ENCODE assay signal across 14 cellular contexts in the genomic region with DNA sequence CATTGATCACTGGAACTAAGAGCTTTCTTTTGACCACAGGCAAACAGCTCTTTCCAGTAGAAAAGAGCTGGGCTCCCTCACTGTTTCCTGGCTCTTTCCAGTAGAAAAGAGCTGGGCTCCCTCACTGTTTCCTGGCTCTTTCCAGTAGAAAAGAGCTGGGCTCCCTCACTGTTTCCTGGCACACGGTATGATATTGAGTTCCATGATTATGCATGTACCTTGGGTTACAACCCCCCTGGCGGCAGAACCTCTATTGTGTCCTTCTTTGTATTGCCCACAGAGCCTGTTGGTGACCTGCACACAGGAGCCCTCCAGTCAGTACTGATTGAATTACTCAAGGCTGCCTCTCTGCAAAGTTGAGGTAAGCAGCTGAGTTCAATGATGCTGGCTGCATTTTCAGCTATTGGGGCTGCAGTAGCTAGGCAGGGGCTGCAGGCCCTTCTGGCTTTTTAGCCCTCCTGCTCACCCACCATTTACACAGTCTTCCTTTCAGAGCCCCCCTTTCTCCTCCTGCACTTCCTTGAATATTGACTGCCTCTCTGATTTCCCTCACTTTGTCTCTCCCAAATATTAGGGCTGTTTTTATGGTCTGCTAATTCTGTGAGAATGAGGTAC. TPM values are rescaled to one million over a fixed set of nuclear protein-coding genes. Genes with fewer than 3 reads are reported as not detected.
DNase-seq lines count a peak whose midpoint lies in the region; ATAC-seq, FAIRE-seq and TF ChIP-seq lines count a peak whose summit lies in the region.
"Had no signal": no experiment of that assay in that cellular context is flagged by ENCODE, and none has a peak within 500 bp of the region (broad histone marks: within the 10 kb centered on the region; RNA-seq: fewer than 3 reads in every experiment).

No MANE protein-coding gene starts in this region.

- no peak for TF ChIP-seq EP300 in K562 (IDR thresholded peaks at IDR 0.05; ENCODE audit: low read length)

- peak; percentile 22 for DNase-seq in ELR (ENCODE audit: low read depth)
- DNase-seq in NCI-H345 (lab: John Stamatoyannopoulos, UW), result peak; percentile 84
- DNase-seq in K562 (ENCODE audit: extremely low read depth in 1 of 4, low spot score in 3 of 4), result peak in 2 of 4 experiments; percentile 43 to 54
- no peak for DNase-seq in mesothelial cell of epicardium (ENCODE audit: low spot score in 2 of 2, unreplicated experiment in 2 of 2)
- no peak for DNase-seq in activated CD4-positive, alpha-beta T cell treated with anti-CD3 and anti-CD28 coated beads, Interleukin-2, amount 10 ng/mL, durations not matched to agents 7 days and 5 days
- no peak for DNase-seq in NCI-H1048 (lab: John Stamatoyannopoulos, UW)
- DNase-seq in naive thymus-derived CD8-positive, alpha-beta T cell, result no peak
- DNase-seq: activated CD8-positive, alpha-beta memory T cell treated with anti-CD3 and anti-CD28 coated beads, Interleukin-2, amount 50 U/mL, for 4 hours; MM.1S; T-cell had no signal

- in situ Hi-C loops in K562 (cut with MboI), result no loop called here

- intact Hi-C loops in K562 (cut with micrococcal nuclease), result loop anchor here (2.0 kb wide), 1 partner anchor 39 kb away; no protein-coding TSS in a partner anchor

- H3K27me3 Mint-ChIP-seq in mesothelial cell of epicardium (ENCODE audit: low read depth), result no peaks in the 10 kb centered on the region
- H3K27me3 Mint-ChIP-seq in activated CD4-positive, alpha-beta T cell treated with anti-CD3 and anti-CD28 coated beads, Interleukin-2, amount 10 ng/mL, durations not matched to agents 7 days and 5 days, result peaks cover 4% of the 10 kb centered on the region
- H3K27me3 Mint-ChIP-seq in naive thymus-derived CD8-positive, alpha-beta T cell, result peaks cover 0 to 3% (median 0%) of the 10 kb centered on the region in 5 donors

- 0% methylated on average over 2 of the region's 2 CpGs for WGBS in K562 (ENCODE audit: insufficient coverage, low coverage, missing lambda C conversion rate)

- POLR2A ChIA-PET in K562 (lab: Yijun Ruan, JAX), result interaction anchor here (0.5 to 1.4 kb wide), 3 partner anchors 16 to 1620 kb away, joined by 3 to 9 read pairs (median 6); a partner anchor contains a TSS
- POLR2A ChIA-PET in activated CD4-positive, alpha-beta T cell treated with anti-CD3 and anti-CD28 coated beads, Interleukin-2, amount 10 ng/mL, durations not matched to agents 7 days and 5 days (lab: Charles Lee), result no interaction called here
- POLR2A ChIA-PET in naive thymus-derived CD8-positive, alpha-beta T cell (lab: Charles Lee), result no interaction called here

- no peak overlapping the region for H3K4me3 Mint-ChIP-seq in mesothelial cell of epicardium
- H3K4me3 Mint-ChIP-seq in activated CD4-positive, alpha-beta T cell treated with anti-CD3 and anti-CD28 coated beads, Interleukin-2, amount 10 ng/mL, durations not matched to agents 7 days and 5 days, result no peak overlapping the region
- no peak overlapping the region for H3K4me3 Mint-ChIP-seq in naive thymus-derived CD8-positive, alpha-beta T cell
- H3K4me3 Mint-ChIP-seq: CD14-positive monocyte, T-cell had no signal

- ATAC-seq in K562, result peak; percentile 81
- ATAC-seq in HG03159 (IDR thresholded peaks at IDR 0.05; ENCODE audit: unreplicated experiment), result no peak
- no peak for ATAC-seq in naive thymus-derived CD8-positive, alpha-beta T cell
- ATAC-seq: T-cell had no signal

- no peak for TF ChIP-seq POLR2A in K562 (conservative IDR thresholded peaks at IDR 0.05)

- H2AFZ ChIP-seq in K562 (ENCODE audit: low read depth, low read length), result no peak overlapping the region

- H3K27ac ChIP-seq in K562 (ENCODE audit: extremely low read depth, low read depth, low read length), result no peak overlapping the region

- H3K4me3 ChIP-seq in K562, result no peak overlapping the region

- H3K27ac Mint-ChIP-seq in mesothelial cell of epicardium, result peak overlapping the region; percentile 60
- no peak overlapping the region for H3K27ac Mint-ChIP-seq in activated CD4-positive, alpha-beta T cell treated with anti-CD3 and anti-CD28 coated beads, Interleukin-2, amount 10 ng/mL, durations not matched to agents 7 days and 5 days
- no peak overlapping the region for H3K27ac Mint-ChIP-seq in naive thymus-derived CD8-positive, alpha-beta T cell
- H3K27ac Mint-ChIP-seq: T-cell had no signal

- 0 out of 5 replicates have a peak, but pooled peaks cover 0 to 4% of the 10 kb centered on the region in 2 experiments for H3K27me3 ChIP-seq in K562 (ENCODE audit: control insufficient read depth in 2 of 2, insufficient read depth in 2 of 2, low read length in 2 of 2)

- H3K9me1 ChIP-seq in K562 (ENCODE audit: control insufficient read depth, insufficient read depth, low read length), result no peaks in the 10 kb centered on the region

- peaks cover 3 to 11% of the 10 kb centered on the region in 2 experiments; a peak in 3 of 5 replicates for H3K4me1 ChIP-seq in K562 (replicated peaks in 1 of 2; ENCODE audit: control insufficient read depth in 2 of 2, insufficient read depth in 2 of 2, low read length in 2 of 2)

- no TSS peak for BruUV-seq in K562 (replicated peaks; lab: Mats Ljungman, UMichigan)

- CTCF ChIA-PET in K562 (lab: Yijun Ruan, JAX; ENCODE audit: low intra/inter-chr PET ratio), result interaction anchor here (0.8 kb wide), 1 partner anchor 38 kb away, joined by 5 read pairs; no protein-coding TSS in a partner anchor
- CTCF ChIA-PET in activated CD4-positive, alpha-beta T cell treated with anti-CD3 and anti-CD28 coated beads, Interleukin-2, amount 10 ng/mL, durations not matched to agents 7 days and 5 days (lab: Charles Lee), result interaction anchor here (1.1 kb wide), 1 partner anchor 20 kb away, joined by 5 read pairs; no protein-coding TSS in a partner anchor

- H3K36me3 ChIP-seq in K562 (ENCODE audit: control insufficient read depth, insufficient read depth, low read length), result no peaks in the 10 kb centered on the region

- no peaks in the 10 kb centered on the region for H3K36me3 Mint-ChIP-seq in mesothelial cell of epicardium
- H3K36me3 Mint-ChIP-seq in activated CD4-positive, alpha-beta T cell treated with anti-CD3 and anti-CD28 coated beads, Interleukin-2, amount 10 ng/mL, durations not matched to agents 7 days and 5 days (ENCODE audit: low read depth), result no peaks in the 10 kb centered on the region
- peaks cover 0 to 1% (median 0%) of the 10 kb centered on the region in 3 donors for H3K36me3 Mint-ChIP-seq in naive thymus-derived CD8-positive, alpha-beta T cell
- H3K36me3 Mint-ChIP-seq: CD14-positive monocyte, T-cell had no signal

- peak; percentile 41 to 45 (median 43); a peak in 4 of 6 replicates for TF ChIP-seq CTCF in K562 (IDR thresholded peaks at IDR 0.05 in 2 of 3, conservative IDR thresholded peaks at IDR 0.05 in 1 of 3; ENCODE audit: insufficient read depth in 2 of 3, low read depth in 1 of 3, low read length in 3 of 3)
- no peak for TF ChIP-seq CTCF in mesothelial cell of epicardium (IDR thresholded peaks at IDR 0.05; ENCODE audit: unreplicated experiment)

- peak in 1 of 2 experiments; percentile 14; a peak in 1 of 4 replicates for TF ChIP-seq RAD21 in K562 (CRISPR knock-in tag; conservative IDR thresholded peaks at IDR 0.05 in 1 of 2, IDR thresholded peaks at IDR 0.05 in 1 of 2)

- peak; percentile 71 for FAIRE-seq in K562 (lab: Jason Lieb, UNC)
- FAIRE-seq: GM12892, keratinocyte had no signal

- H3K4me1 Mint-ChIP-seq in mesothelial cell of epicardium, result peaks cover 33% of the 10 kb centered on the region
- H3K4me1 Mint-ChIP-seq in activated CD4-positive, alpha-beta T cell treated with anti-CD3 and anti-CD28 coated beads, Interleukin-2, amount 10 ng/mL, durations not matched to agents 7 days and 5 days, result peaks cover 6% of the 10 kb centered on the region
- H3K4me1 Mint-ChIP-seq in naive thymus-derived CD8-positive, alpha-beta T cell, result peaks cover 0 to 2% (median 0%) of the 10 kb centered on the region in 4 donors
- H3K4me1 Mint-ChIP-seq: T-cell had no signal

- H3K9ac ChIP-seq in K562 (ENCODE audit: insufficient read depth in 1 of 2, low read depth in 2 of 2, low read length in 2 of 2), result no peak overlapping the region

- H3K9me3 ChIP-seq in K562 (replicated peaks; ENCODE audit: control insufficient read depth, insufficient read depth, low read depth, low read length), result no peaks in the 10 kb centered on the region

- H3K4me2 ChIP-seq in K562 (ENCODE audit: insufficient read depth, low read length), result no peak overlapping the region

- H3K79me2 ChIP-seq in K562 (ENCODE audit: control insufficient read depth, insufficient read depth, low read length), result no peaks in the 10 kb centered on the region

- H3K9me3 Mint-ChIP-seq in mesothelial cell of epicardium, result no peaks in the 10 kb centered on the region
- H3K9me3 Mint-ChIP-seq in activated CD4-positive, alpha-beta T cell treated with anti-CD3 and anti-CD28 coated beads, Interleukin-2, amount 10 ng/mL, durations not matched to agents 7 days and 5 days, result no peaks in the 10 kb centered on the region
- no peaks in the 10 kb centered on the region for H3K9me3 Mint-ChIP-seq in naive thymus-derived CD8-positive, alpha-beta T cell
- H3K9me3 Mint-ChIP-seq: T-cell had no signal

- no peaks in the 10 kb centered on the region for H4K20me1 ChIP-seq in K562 (replicated peaks; ENCODE audit: control insufficient read depth, insufficient read depth, low read length)

RNA-seq across cellular contexts. Expression of a gene that starts 10.2 kb away (rescaled TPM):
- 2.1 and 2.5 TPM in 2 replicates for total RNA-seq in K562 (2011; cell fraction: chromatin; rRNA removed; ENCODE audit: low replicate concordance)
- total RNA-seq in K562 (2011; cell fraction: nucleolus; rRNA removed), result 1.7 and 2.2 TPM in 2 replicates
- total RNA-seq in K562 (2011; cell fraction: nucleoplasm; rRNA removed), result 1.5 and 3.8 TPM in 2 replicates
- total RNA-seq in K562 (2014; rRNA removed) (0.08 and 0.32 TPM in 2 replicates), K562 (2014; rRNA removed; fragmentation: Illumina TruSeq; extraction: Trizol) (0.29 TPM in 2 replicates), K562 (2015; rRNA removed; fragmentation: Illumina TruSeq; extraction: Trizol) (0.15 TPM in 1 of 2 replicates, not detected in the other), K562 (2021) (0.69 and 0.85 TPM in 2 replicates), mesothelial cell of epicardium (1.2 to 2.2 TPM (median 1.6 TPM) in 3 replicates)
- polyA plus RNA-seq in K562 (2011; rRNA removed) (0.57 and 0.74 TPM in 2 replicates), K562 (2014; fragmentation: Illumina TruSeq; extraction: Trizol) (0.15 and 0.39 TPM in 2 replicates), K562 (2014; fragmentation: Nextera tagmentation; extraction: Ambion mirVana) (under 1 TPM; 0.03 to 0.21 TPM), K562 (2014; rRNA removed) (0.07 and 0.11 TPM in 2 replicates)
- 0.25 and 0.41 TPM in 2 replicates for polyA plus RNA-seq in K562 (2011; cell fraction: cytosol; rRNA removed)
- polyA plus RNA-seq in K562 (2011; cell fraction: nucleus; rRNA removed), result 0.72 and 0.75 TPM in 2 replicates
- polyA plus RNA-seq in K562 (2012), result 0.29 and 0.62 TPM in 2 replicates
- polyA minus RNA-seq in K562 (2011; rRNA and poly(A)+ RNA removed), result 0.84 and 1.3 TPM in 2 replicates
- polyA minus RNA-seq in K562 (2011; cell fraction: cytosol; rRNA and poly(A)+ RNA removed), result 0.57 TPM in 1 of 2 replicates, not detected in the other
- polyA minus RNA-seq in K562 (2011; cell fraction: nucleus; rRNA and poly(A)+ RNA removed), result 0.40 and 1.1 TPM in 2 replicates
- total RNA-seq in activated CD4-positive, alpha-beta T cell treated with anti-CD3 and anti-CD28 coated beads, Interleukin-2, amount 10 ng/mL, durations not matched to agents 7 days and 5 days, result under 1 TPM; 0.40 to 0.73 TPM
- under 1 TPM; 0.39 to 0.85 TPM for total RNA-seq in naive thymus-derived CD8-positive, alpha-beta T cell
- under 1 TPM in 2 of 3 donors, not detected in 1; 0.22 to 0.51 TPM for polyA plus RNA-seq in naive thymus-derived CD8-positive, alpha-beta T cell
- polyA plus RNA-seq: CD14-positive monocyte had no signal

RNA-seq across cellular contexts. Expression of a gene that starts 15.2 kb away (rescaled TPM):
- total RNA-seq in K562 (2011; cell fraction: chromatin; rRNA removed; ENCODE audit: low replicate concordance), result 16.0 and 47.0 TPM in 2 replicates
- 14.0 and 19.1 TPM in 2 replicates for total RNA-seq in K562 (2011; cell fraction: nucleolus; rRNA removed)
- total RNA-seq in K562 (2011; cell fraction: nucleoplasm; rRNA removed), result 44.3 and 95.3 TPM in 2 replicates
- total RNA-seq in K562 (2014; rRNA removed), result 136 and 165 TPM in 2 replicates
- 333 and 382 TPM in 2 replicates for total RNA-seq in K562 (2014; rRNA removed; fragmentation: Illumina TruSeq; extraction: Trizol)
- total RNA-seq in K562 (2015; rRNA removed; fragmentation: Illumina TruSeq; extraction: Trizol), result 257 and 291 TPM in 2 replicates
- total RNA-seq in K562 (2021), result 183 and 189 TPM in 2 replicates
- polyA plus RNA-seq in K562 (2011; rRNA removed), result 218 and 362 TPM in 2 replicates
- polyA plus RNA-seq in K562 (2011; cell fraction: cytosol; rRNA removed), result 45.6 and 124 TPM in 2 replicates
- 25.3 and 53.9 TPM in 2 replicates for polyA plus RNA-seq in K562 (2011; cell fraction: nucleus; rRNA removed)
- polyA plus RNA-seq in K562 (2012), result 198 and 327 TPM in 2 replicates
- 369 and 398 TPM in 2 replicates for polyA plus RNA-seq in K562 (2014; fragmentation: Illumina TruSeq; extraction: Trizol)
- polyA plus RNA-seq in K562 (2014; fragmentation: Nextera tagmentation; extraction: Ambion mirVana), result 1,000 to 10,000 TPM; 1,116 to 1,185 TPM
- 331 and 362 TPM in 2 replicates for polyA plus RNA-seq in K562 (2014; rRNA removed)
- 172 and 181 TPM in 2 replicates for polyA minus RNA-seq in K562 (2011; rRNA and poly(A)+ RNA removed)
- 59.9 and 87.1 TPM in 2 replicates for polyA minus RNA-seq in K562 (2011; cell fraction: cytosol; rRNA and poly(A)+ RNA removed)
- polyA minus RNA-seq in K562 (2011; cell fraction: nucleus; rRNA and poly(A)+ RNA removed), result 14.8 and 26.3 TPM in 2 replicates
- total RNA-seq in mesothelial cell of epicardium, result 62.0 to 72.2 TPM (median 63.9 TPM) in 3 replicates
- 10 to 100 TPM; 51.6 to 72.1 TPM for total RNA-seq in activated CD4-positive, alpha-beta T cell treated with anti-CD3 and anti-CD28 coated beads, Interleukin-2, amount 10 ng/mL, durations not matched to agents 7 days and 5 days
- 10 to 100 TPM; 23.0 to 26.5 TPM for total RNA-seq in naive thymus-derived CD8-positive, alpha-beta T cell
- 10 to 100 TPM; 70.8 to 88.3 (median 80.7) TPM for polyA plus RNA-seq in naive thymus-derived CD8-positive, alpha-beta T cell

RNA-seq across cellular contexts. Expression of a gene that starts 46.4 kb away (rescaled TPM):
- 0.51 and 1.0 TPM in 2 replicates for total RNA-seq in K562 (2011; cell fraction: chromatin; rRNA removed; ENCODE audit: low replicate concordance)
- total RNA-seq in K562 (2011; cell fraction: nucleolus; rRNA removed), result 0.53 TPM in 1 of 2 replicates, not detected in the other
- 0.69 TPM in 1 of 2 replicates, not detected in the other for total RNA-seq in K562 (2011; cell fraction: nucleoplasm; rRNA removed)
- total RNA-seq in K562 (2014; rRNA removed) (0.53 and 0.68 TPM in 2 replicates), K562 (2014; rRNA removed; fragmentation: Illumina TruSeq; extraction: Trizol) (0.67 TPM in 1 of 2 replicates, not detected in the other), K562 (2015; rRNA removed; fragmentation: Illumina TruSeq; extraction: Trizol) (0.26 and 0.54 TPM in 2 replicates), K562 (2021) (0.24 and 0.49 TPM in 2 replicates), mesothelial cell of epicardium (0.55 to 0.90 TPM (median 0.60 TPM) in 3 replicates)
- polyA plus RNA-seq in K562 (2011; rRNA removed) (0.22 TPM in 1 of 2 replicates, not detected in the other), K562 (2014; fragmentation: Illumina TruSeq; extraction: Trizol) (0.28 and 0.29 TPM in 2 replicates), K562 (2014; fragmentation: Nextera tagmentation; extraction: Ambion mirVana) (under 1 TPM; 0.20 to 0.70 TPM), K562 (2014; rRNA removed) (0.48 and 0.89 TPM in 2 replicates)
- polyA plus RNA-seq in K562 (2011; cell fraction: cytosol; rRNA removed), result 0.06 and 0.09 TPM in 2 replicates
- 0.47 and 0.63 TPM in 2 replicates for polyA plus RNA-seq in K562 (2011; cell fraction: nucleus; rRNA removed)
- 0.30 and 0.46 TPM in 2 replicates for polyA plus RNA-seq in K562 (2012)
- polyA minus RNA-seq in K562 (2011; rRNA and poly(A)+ RNA removed), result not detected in 2 replicates
- not detected in 2 replicates for polyA minus RNA-seq in K562 (2011; cell fraction: cytosol; rRNA and poly(A)+ RNA removed)
- polyA minus RNA-seq in K562 (2011; cell fraction: nucleus; rRNA and poly(A)+ RNA removed), result not detected in 2 replicates
- total RNA-seq in activated CD4-positive, alpha-beta T cell treated with anti-CD3 and anti-CD28 coated beads, Interleukin-2, amount 10 ng/mL, durations not matched to agents 7 days and 5 days, result under 1 TPM; 0.60 to 0.65 TPM
- total RNA-seq in naive thymus-derived CD8-positive, alpha-beta T cell, result under 1 TPM; 0.73 to 0.88 TPM
- not detected for polyA plus RNA-seq in naive thymus-derived CD8-positive, alpha-beta T cell

RNA-seq across cellular contexts. Expression of a gene that starts 56.2 kb away (rescaled TPM):
- not detected in 2 replicates for total RNA-seq in K562 (2011; cell fraction: chromatin; rRNA removed; ENCODE audit: low replicate concordance)
- total RNA-seq in K562 (2011; cell fraction: nucleolus; rRNA removed), result not detected in 2 replicates
- not detected in 2 replicates for total RNA-seq in K562 (2011; cell fraction: nucleoplasm; rRNA removed)
- total RNA-seq in K562 (2014; rRNA removed) (not detected in 2 replicates), K562 (2014; rRNA removed; fragmentation: Illumina TruSeq; extraction: Trizol) (not detected in 2 replicates), K562 (2015; rRNA removed; fragmentation: Illumina TruSeq; extraction: Trizol) (not detected in 2 replicates), K562 (2021) (0.04 and 0.13 TPM in 2 replicates), mesothelial cell of epicardium (not detected in 3 replicates)
- polyA plus RNA-seq in K562 (2011; rRNA removed) (not detected in 2 replicates), K562 (2014; fragmentation: Illumina TruSeq; extraction: Trizol) (not detected in 2 replicates), K562 (2014; fragmentation: Nextera tagmentation; extraction: Ambion mirVana) (not detected), K562 (2014; rRNA removed) (not detected in 2 replicates)
- polyA plus RNA-seq in K562 (2011; cell fraction: cytosol; rRNA removed), result not detected in 2 replicates
- not detected in 2 replicates for polyA plus RNA-seq in K562 (2011; cell fraction: nucleus; rRNA removed)
- polyA plus RNA-seq in K562 (2012), result not detected in 2 replicates
- polyA minus RNA-seq in K562 (2011; rRNA and poly(A)+ RNA removed), result not detected in 2 replicates
- not detected in 2 replicates for polyA minus RNA-seq in K562 (2011; cell fraction: cytosol; rRNA and poly(A)+ RNA removed)
- polyA minus RNA-seq in K562 (2011; cell fraction: nucleus; rRNA and poly(A)+ RNA removed), result not detected in 2 replicates
- not detected for total RNA-seq in activated CD4-positive, alpha-beta T cell treated with anti-CD3 and anti-CD28 coated beads, Interleukin-2, amount 10 ng/mL, durations not matched to agents 7 days and 5 days
- total RNA-seq in naive thymus-derived CD8-positive, alpha-beta T cell, result not detected
- not detected for polyA plus RNA-seq in naive thymus-derived CD8-positive, alpha-beta T cell
- polyA plus RNA-seq: CD14-positive monocyte, keratinocyte had no signal

Comparison
In these comparisons a context has a peak if more than half of its experiments do, and no peak if none do; other contexts are left out.
1. DNase-seq: peak in ELR (single experiment) and NCI-H345 (single experiment); none in mesothelial cell of epicardium (0 of 2), activated CD4-positive, alpha-beta T cell treated with anti-CD3 and anti-CD28 coated beads, Interleukin-2, amount 10 ng/mL, durations not matched to agents 7 days and 5 days (single experiment), NCI-H1048 (single experiment) and naive thymus-derived CD8-positive, alpha-beta T cell (0 of 10).